1 cellular context compared by ENCODE assay signal in genomic region chr10:6396652-6397051, GRCh38.
TF ChIP-seq lines count a peak whose summit lies in the region.

No MANE protein-coding gene starts in this region.

TF ChIP-seq in GM23338, 12 proteins besides CTCF, POLR2A, EP300 and RAD21 (continued from another document):
- no peak for TF ChIP-seq EZH2 (IDR thresholded peaks at IDR 0.05; ENCODE audit: low read depth, unreplicated experiment)
